In genomic region chr10:78981257-78981969, GRCh38 we compare ENCODE assay signal across 10 cellular contexts.
DNase-seq lines count a peak whose midpoint lies in the region; ATAC-seq and TF ChIP-seq lines count a peak whose summit lies in the region.
"Had no signal": no experiment of that assay in that cellular context is flagged by ENCODE, and none has a peak within 500 bp of the region (broad histone marks: within the 10 kb centered on the region; RNA-seq: fewer than 3 reads in every experiment).

No MANE protein-coding gene starts in this region.

- H3K36me3 ChIP-seq in left lung = no peaks in the 10 kb centered on the region

- POLR2A ChIA-PET in activated CD4-positive, alpha-beta T cell treated with anti-CD3 and anti-CD28 coated beads for 36 hours (lab: Charles Lee) = no interaction called here

- peak; percentile 61 for DNase-seq in activated CD4-positive, alpha-beta T cell treated with anti-CD3 and anti-CD28 coated beads for 36 hours
- no peak for DNase-seq in activated CD4-positive, alpha-beta T cell treated with anti-CD3 and anti-CD28 coated beads, Interleukin-2, amount 50 U/mL, for 1 hour
- DNase-seq in left lung = no peak
- no peak for DNase-seq in OCI-M1 (lab: John Stamatoyannopoulos, UW)
- no peak for DNase-seq in lower leg skin (ENCODE audit: low spot score in 2 of 2)
- no peak for DNase-seq in A172 (ENCODE audit: low spot score)
- DNase-seq: activated gamma-delta T cell, NCI-H2081 treated with DMSO at 0.1 percent for 48 hours had no signal

- ATAC-seq in activated CD4-positive, alpha-beta T cell treated with anti-CD3 and anti-CD28 coated beads for 36 hours = peak; percentile 91
- ATAC-seq in GM21367 (IDR thresholded peaks at IDR 0.05; ENCODE audit: unreplicated experiment) = peak; percentile 82
- ATAC-seq in HG03457 (IDR thresholded peaks at IDR 0.05; ENCODE audit: unreplicated experiment) = peak; percentile 56
- ATAC-seq in left lung = peak; percentile 17

- H3K27me3 ChIP-seq in left lung = no peaks in the 10 kb centered on the region

- TF ChIP-seq POLR2A in lower leg skin (IDR thresholded peaks at IDR 0.05) = no peak

- no peaks in the 10 kb centered on the region for H3K9me3 Mint-ChIP-seq in activated CD4-positive, alpha-beta T cell treated with anti-CD3 and anti-CD28 coated beads for 36 hours (ENCODE audit: low read depth)

- no peak overlapping the region for H3K27ac Mint-ChIP-seq in activated CD4-positive, alpha-beta T cell treated with anti-CD3 and anti-CD28 coated beads for 36 hours

- TF ChIP-seq CTCF in left lung (IDR thresholded peaks at IDR 0.05) = no peak
- no peak for TF ChIP-seq CTCF in lower leg skin (IDR thresholded peaks at IDR 0.05)

- intact Hi-C loops in activated CD4-positive, alpha-beta T cell treated with anti-CD3 and anti-CD28 coated beads for 36 hours (cut with DNase I, micrococcal nuclease) = no loop called here
- intact Hi-C loops in left lung (cut with DNase I) = no loop called here
- intact Hi-C loops in lower leg skin (cut with DNase I; ENCODE audit: low total_unique reads) = no loop called here

- no peak overlapping the region for H3K4me3 ChIP-seq in left lung
- H3K4me3 ChIP-seq in lower leg skin (ENCODE audit: low read depth, poor library complexity, severe bottlenecking) = no peak overlapping the region

- no peak overlapping the region for H3K27ac ChIP-seq in left lung

- no peak overlapping the region for H3K4me3 Mint-ChIP-seq in activated CD4-positive, alpha-beta T cell treated with anti-CD3 and anti-CD28 coated beads for 36 hours

- H3K36me3 Mint-ChIP-seq in activated CD4-positive, alpha-beta T cell treated with anti-CD3 and anti-CD28 coated beads for 36 hours (ENCODE audit: low read depth) = no peaks in the 10 kb centered on the region

- H3K9me3 ChIP-seq in left lung = no peaks in the 10 kb centered on the region

- peaks cover 18% of the 10 kb centered on the region for H3K4me1 Mint-ChIP-seq in activated CD4-positive, alpha-beta T cell treated with anti-CD3 and anti-CD28 coated beads for 36 hours

- peaks cover 7 to 18% of the 10 kb centered on the region in 2 donors for H3K4me1 ChIP-seq in left lung

- peaks cover 2% of the 10 kb centered on the region for H3K27me3 Mint-ChIP-seq in activated CD4-positive, alpha-beta T cell treated with anti-CD3 and anti-CD28 coated beads for 36 hours

- CTCF ChIA-PET in activated CD4-positive, alpha-beta T cell treated with anti-CD3 and anti-CD28 coated beads for 36 hours (lab: Charles Lee) = no interaction called here

- WGBS in lower leg skin, 2 donors = 90 to 93% methylated on average over 6 of the region's 6 CpGs

Comparison
In these comparisons a context has a peak if more than half of its experiments do, and no peak if none do; other contexts are left out.
1. ATAC-seq: peak in every context shown above with its lines; median percentile 91 in activated CD4-positive, alpha-beta T cell treated with anti-CD3 and anti-CD28 coated beads for 36 hours; 82 in GM21367; 56 in HG03457; 17 in left lung.